ENCODE assay signal across 29 cellular contexts in genomic region chr1:162216604-162217003, GRCh38.
"Had no signal": no experiment of that assay in that cellular context is flagged by ENCODE, and none has a peak within 500 bp of the region (broad histone marks: within the 10 kb centered on the region; RNA-seq: fewer than 3 reads in every experiment).

No MANE protein-coding gene starts in this region.

- H3K27ac ChIP-seq: ascending aorta, coronary artery, dorsolateral prefrontal cortex, esophagus muscularis mucosa, foreskin keratinocyte, gastrocnemius medialis had no signal

- H3K4me3 Mint-ChIP-seq: activated CD4-positive, alpha-beta memory T cell treated with anti-CD3 and anti-CD28 coated beads, Interleukin-2, amount 10 ng/mL, durations not matched to agents 7 days and 5 days; activated CD4-positive, alpha-beta T cell treated with anti-CD3 and anti-CD28 coated beads, Interleukin-2, amount 10 ng/mL, durations not matched to agents 7 days and 5 days; activated naive CD4-positive, alpha-beta T cell treated with anti-CD3 and anti-CD28 coated beads, Interleukin-2, amount 10 ng/mL, durations not matched to agents 7 days and 5 days; activated naive CD8-positive, alpha-beta T cell treated with anti-CD3 and anti-CD28 coated beads, Interleukin-2, amount 10 ng/mL, durations not matched to agents 7 days and 5 days; activated T-cell treated with anti-CD3 and anti-CD28 coated beads, Interleukin-2, amount 50 U/mL, for 24 hours; activated T-cell treated with anti-CD3 and anti-CD28 coated beads, Interleukin-2, amount 50 U/mL, for 72 hours; brain; central memory CD8-positive, alpha-beta T cell; dendritic cell treated with granulocyte-macrophage colony-stimulating factor and Interleukin-4, amounts not matched to agents 40 ng/mL and 50 ng/mL, for 4 days; endodermal cell had no signal

- H3K4me1 Mint-ChIP-seq: activated CD4-positive, alpha-beta memory T cell treated with anti-CD3 and anti-CD28 coated beads, Interleukin-2, amount 10 ng/mL, durations not matched to agents 7 days and 5 days; activated CD4-positive, alpha-beta T cell treated with anti-CD3 and anti-CD28 coated beads, Interleukin-2, amount 10 ng/mL, durations not matched to agents 7 days and 5 days; activated naive CD4-positive, alpha-beta T cell treated with anti-CD3 and anti-CD28 coated beads, Interleukin-2, amount 10 ng/mL, durations not matched to agents 7 days and 5 days; central memory CD8-positive, alpha-beta T cell had no signal

- DNase-seq: activated CD4-positive, alpha-beta memory T cell treated with anti-CD3 and anti-CD28 coated beads, Interleukin-2, amount 10 ng/mL, durations not matched to agents 7 days and 5 days; activated CD4-positive, alpha-beta T cell treated with anti-CD3 and anti-CD28 coated beads for 1 hour; activated CD4-positive, alpha-beta T cell treated with anti-CD3 and anti-CD28 coated beads for 4 hours; activated CD4-positive, alpha-beta T cell treated with anti-CD3 and anti-CD28 coated beads, Interleukin-2, amount 10 ng/mL, durations not matched to agents 7 days and 5 days; activated CD4-positive, alpha-beta T cell treated with anti-CD3 and anti-CD28 coated beads, Interleukin-2, amount 50 U/mL, for 4 hours; activated CD8-positive, alpha-beta memory T cell treated with anti-CD3 and anti-CD28 coated beads, Interleukin-2, amount 50 U/mL, for 48 hours; activated gamma-delta T cell; activated naive CD4-positive, alpha-beta T cell; activated naive CD4-positive, alpha-beta T cell treated with anti-CD3 and anti-CD28 coated beads, Interleukin-2, amount 10 ng/mL, durations not matched to agents 7 days and 5 days; activated naive CD8-positive, alpha-beta T cell treated with anti-CD3 and anti-CD28 coated beads, Interleukin-2, amount 10 ng/mL, durations not matched to agents 7 days and 5 days; activated T-cell treated with anti-CD3 and anti-CD28 coated beads for 4 hours; activated T-cell treated with anti-CD3 and anti-CD28 coated beads, Interleukin-2, amount 50 U/mL, for 24 hours; activated T-cell treated with anti-CD3 and anti-CD28 coated beads, Interleukin-2, amount 50 U/mL, for 72 hours; dorsolateral prefrontal cortex; effector memory CD4-positive, alpha-beta T cell; erythroblast; foreskin keratinocyte; gastrocnemius medialis; glutamatergic neuron; heart left ventricle; T-helper 2 cell had no signal

- H3K9me3 Mint-ChIP-seq: activated CD4-positive, alpha-beta memory T cell treated with anti-CD3 and anti-CD28 coated beads, Interleukin-2, amount 10 ng/mL, durations not matched to agents 7 days and 5 days; activated CD4-positive, alpha-beta T cell treated with anti-CD3 and anti-CD28 coated beads, Interleukin-2, amount 10 ng/mL, durations not matched to agents 7 days and 5 days; activated naive CD4-positive, alpha-beta T cell treated with anti-CD3 and anti-CD28 coated beads, Interleukin-2, amount 10 ng/mL, durations not matched to agents 7 days and 5 days; activated naive CD4-positive, alpha-beta T cell treated with anti-CD3 and anti-CD28 coated beads, Interleukin-2, amount 50 U/mL, for 72 hours; activated naive CD8-positive, alpha-beta T cell treated with anti-CD3 and anti-CD28 coated beads, Interleukin-2, amount 10 ng/mL, durations not matched to agents 7 days and 5 days; activated T-cell treated with anti-CD3 and anti-CD28 coated beads, Interleukin-2, amount 50 U/mL, for 24 hours; activated T-cell treated with anti-CD3 and anti-CD28 coated beads, Interleukin-2, amount 50 U/mL, for 72 hours; central memory CD8-positive, alpha-beta T cell; dendritic cell treated with granulocyte-macrophage colony-stimulating factor and Interleukin-4, amounts not matched to agents 40 ng/mL and 50 ng/mL, for 4 days; endodermal cell had no signal

- H3K9me3 ChIP-seq: ascending aorta, esophagus muscularis mucosa, gastrocnemius medialis, heart left ventricle had no signal

- H3K36me3 Mint-ChIP-seq: activated naive CD4-positive, alpha-beta T cell treated with anti-CD3 and anti-CD28 coated beads, Interleukin-2, amount 10 ng/mL, durations not matched to agents 7 days and 5 days; activated naive CD4-positive, alpha-beta T cell treated with anti-CD3 and anti-CD28 coated beads, Interleukin-2, amount 50 U/mL, for 72 hours; activated naive CD8-positive, alpha-beta T cell treated with anti-CD3 and anti-CD28 coated beads, Interleukin-2, amount 10 ng/mL, durations not matched to agents 7 days and 5 days; brain had no signal

- H3K27ac Mint-ChIP-seq: activated CD4-positive, alpha-beta memory T cell treated with anti-CD3 and anti-CD28 coated beads, Interleukin-2, amount 10 ng/mL, durations not matched to agents 7 days and 5 days; activated CD4-positive, alpha-beta T cell treated with anti-CD3 and anti-CD28 coated beads, Interleukin-2, amount 10 ng/mL, durations not matched to agents 7 days and 5 days; activated naive CD4-positive, alpha-beta T cell treated with anti-CD3 and anti-CD28 coated beads, Interleukin-2, amount 10 ng/mL, durations not matched to agents 7 days and 5 days; activated naive CD4-positive, alpha-beta T cell treated with anti-CD3 and anti-CD28 coated beads, Interleukin-2, amount 50 U/mL, for 72 hours; activated naive CD8-positive, alpha-beta T cell treated with anti-CD3 and anti-CD28 coated beads, Interleukin-2, amount 10 ng/mL, durations not matched to agents 7 days and 5 days; activated T-cell treated with anti-CD3 and anti-CD28 coated beads, Interleukin-2, amount 50 U/mL, for 24 hours; activated T-cell treated with anti-CD3 and anti-CD28 coated beads, Interleukin-2, amount 50 U/mL, for 72 hours; dendritic cell treated with granulocyte-macrophage colony-stimulating factor and Interleukin-4, amounts not matched to agents 40 ng/mL and 50 ng/mL, for 4 days; endodermal cell had no signal

- H3K4me3 ChIP-seq: ascending aorta, coronary artery, dorsolateral prefrontal cortex, esophagus muscularis mucosa, gastrocnemius medialis, heart left ventricle had no signal

- H3K4me1 ChIP-seq: foreskin keratinocyte had no signal

- H3K36me3 ChIP-seq: ascending aorta, esophagus muscularis mucosa, gastrocnemius medialis, heart left ventricle had no signal

- ATAC-seq: activated naive CD4-positive, alpha-beta T cell treated with anti-CD3 and anti-CD28 coated beads, Interleukin-2, amount 50 U/mL, for 72 hours; activated T-cell treated with anti-CD3 and anti-CD28 coated beads, Interleukin-2, amount 50 U/mL, for 72 hours; foreskin keratinocyte; gastrocnemius medialis; heart left ventricle had no signal
